ENCODE assay signal across 25 cellular contexts in genomic region chr3:76310059-76310458, GRCh38.
DNase-seq lines count a peak whose midpoint lies in the region; ATAC-seq and TF ChIP-seq lines count a peak whose summit lies in the region.
"Had no signal": no experiment of that assay in that cellular context is flagged by ENCODE, and none has a peak within 500 bp of the region (broad histone marks: within the 10 kb centered on the region; RNA-seq: fewer than 3 reads in every experiment).

No MANE protein-coding gene starts in this region.

- no peaks in the 10 kb centered on the region for H4K20me1 ChIP-seq in PC-3 (ENCODE audit: low read length)
- no peaks in the 10 kb centered on the region for H4K20me1 ChIP-seq in fibroblast of lung (ENCODE audit: control insufficient read depth, extremely low read depth, insufficient read depth, low read length)
- H4K20me1 ChIP-seq in osteoblast (ENCODE audit: insufficient read depth, low read length) = no peaks in the 10 kb centered on the region

- CTCF ChIA-PET in PC-3 (lab: Charles Lee) = no interaction called here

- H3K27me3 ChIP-seq in BE2C (no peaks in the 10 kb centered on the region), PC-3 (ENCODE audit: low read length) (peaks cover 39% of the 10 kb centered on the region), fibroblast of lung (ENCODE audit: control insufficient read depth, insufficient read depth, low read length) (no peaks in the 10 kb centered on the region), osteoblast (ENCODE audit: insufficient read depth, low read length) (no peaks in the 10 kb centered on the region), ovary (no peaks in the 10 kb centered on the region)
- H3K27me3 ChIP-seq: tibial nerve had no signal

- DNase-seq in BE2C (no peak), PC-3 (no peak), fibroblast of lung (ENCODE audit: low read depth in 2 of 2) (peak in 1 of 2 donors; percentile 12), osteoblast (ENCODE audit: insufficient read length, low spot score, missing footprints) (peak; percentile 21), ovary (no peak), SK-N-DZ (ENCODE audit: low spot score) (no peak), cardiac septum (ENCODE audit: low spot score) (no peak)
- DNase-seq: activated CD4-positive, alpha-beta T cell treated with anti-CD3 and anti-CD28 coated beads for 48 hours; aorta; Caco-2; DMS53; erythroblast; heart right ventricle; kidney glomerular epithelial cell; mucosa of descending colon; natural killer cell; NCI-H1048; NCI-H1694; NCI-H446 treated with DMSO at 0.1 percent for 48 hours; occipital lobe; stimulated activated CD4-positive, alpha-beta T cell treated with anti-CD3 and anti-CD28 coated beads, Interleukin-15, amount 100 ng/mL, for 24 hours; stimulated activated CD4-positive, alpha-beta T cell treated with anti-CD3 and anti-CD28 coated beads, Interleukin-4, amount 100 ng/mL, for 4 hours had no signal

- H3K4me3 ChIP-seq in BE2C (ENCODE audit: low read depth, low read length) (peak overlapping the region; percentile 66; the same call in 1 of the 2 replicates), PC-3 (ENCODE audit: low read length) (peak overlapping the region; percentile 39; the same call in 1 of the 2 replicates), fibroblast of lung (replicated peaks in 1 of 4; ENCODE audit: control extremely low read depth in 1 of 4, insufficient read depth in 1 of 4, low read depth in 3 of 4, low read length in 4 of 4) (peak overlapping the region in 2 of 4 experiments; percentile 14 to 63), osteoblast (ENCODE audit: insufficient read depth, low read length) (no peak overlapping the region), ovary (no peak overlapping the region)
- H3K4me3 ChIP-seq: coronary artery, heart right ventricle, mucosa of descending colon, tibial nerve had no signal

- H3K27ac ChIP-seq in PC-3 (ENCODE audit: low read length) = no peak overlapping the region
- H3K27ac ChIP-seq in fibroblast of lung (ENCODE audit: insufficient read depth, low read length) = no peak overlapping the region
- H3K27ac ChIP-seq in osteoblast (ENCODE audit: low read depth, low read length) = no peak overlapping the region
- H3K27ac ChIP-seq in ovary = no peak overlapping the region
- H3K27ac ChIP-seq: coronary artery, heart right ventricle, tibial nerve, VCaP had no signal

- H3K9me3 ChIP-seq in BE2C = no peaks in the 10 kb centered on the region
- no peaks in the 10 kb centered on the region for H3K9me3 ChIP-seq in PC-3 (ENCODE audit: low read length)
- no peaks in the 10 kb centered on the region for H3K9me3 ChIP-seq in fibroblast of lung (ENCODE audit: control insufficient read depth, insufficient read depth, low read depth, low read length)
- peaks cover 2% of the 10 kb centered on the region for H3K9me3 ChIP-seq in osteoblast (ENCODE audit: low read depth, low read length)
- no peaks in the 10 kb centered on the region for H3K9me3 ChIP-seq in ovary
- H3K9me3 ChIP-seq: heart right ventricle, mucosa of descending colon, tibial nerve had no signal

- H3K9me2 ChIP-seq in PC-3 (replicated peaks; ENCODE audit: low read length) = no peaks in the 10 kb centered on the region

- TF ChIP-seq POLR2A in ovary (IDR thresholded peaks at IDR 0.05) = no peak

- ATAC-seq in PC-3 = no peak
- ATAC-seq: heart right ventricle, mucosa of descending colon, natural killer cell had no signal

- no peak for TF ChIP-seq EP300 in ovary (IDR thresholded peaks at IDR 0.05)

- no peaks in the 10 kb centered on the region for H3F3A ChIP-seq in PC-3 (ENCODE audit: low read length, unreplicated experiment)

- H3K36me3 ChIP-seq in BE2C (no peaks in the 10 kb centered on the region), PC-3 (ENCODE audit: low read depth, low read length) (no peaks in the 10 kb centered on the region), fibroblast of lung (ENCODE audit: control insufficient read depth, insufficient read depth, low read length) (no peaks in the 10 kb centered on the region), osteoblast (ENCODE audit: insufficient read depth, low read length) (no peaks in the 10 kb centered on the region), ovary (no peaks in the 10 kb centered on the region)
- H3K36me3 ChIP-seq: heart right ventricle, tibial nerve had no signal

- intact Hi-C loops in PC-3 (cut with micrococcal nuclease) (no loop called here), ovary (cut with DNase I) (no loop called here), cardiac septum (cut with DNase I) (no loop called here)

- POLR2A ChIA-PET in PC-3 (lab: Charles Lee; ENCODE audit: unreplicated experiment) = no interaction called here

- TF ChIP-seq CTCF in BE2C (IDR thresholded peaks at IDR 0.05; ENCODE audit: low read depth, low read length) = no peak
- TF ChIP-seq CTCF in PC-3 (conservative IDR thresholded peaks at IDR 0.05; ENCODE audit: low read depth, low read length) = no peak
- no peak for TF ChIP-seq CTCF in fibroblast of lung (conservative IDR thresholded peaks at IDR 0.05 in 1 of 2, IDR thresholded peaks at IDR 0.05 in 1 of 2; ENCODE audit: low read depth in 1 of 2, low read length in 2 of 2)
- no peak for TF ChIP-seq CTCF in osteoblast (IDR thresholded peaks at IDR 0.05; ENCODE audit: extremely low read depth, low read depth, low read length)
- TF ChIP-seq CTCF in ovary (IDR thresholded peaks at IDR 0.05) = no peak

- H3K4me1 ChIP-seq in BE2C (peaks cover 6% of the 10 kb centered on the region), PC-3 (ENCODE audit: insufficient read depth, low read length) (no peaks in the 10 kb centered on the region; the same call in 1 of the 2 replicates), fibroblast of lung (ENCODE audit: control insufficient read depth, extremely low read depth, insufficient read depth, low read length) (no peaks in the 10 kb centered on the region), osteoblast (ENCODE audit: insufficient read depth, low read length) (no peaks in the 10 kb centered on the region), ovary (ENCODE audit: insufficient read depth) (no peaks in the 10 kb centered on the region)
- H3K4me1 ChIP-seq: Caco-2, heart right ventricle, tibial nerve had no signal

- peak overlapping the region; percentile 56; the same call in 1 of the 2 replicates for H2AFZ ChIP-seq in PC-3 (ENCODE audit: low read length)
- no peak overlapping the region for H2AFZ ChIP-seq in fibroblast of lung (ENCODE audit: low read length)
- H2AFZ ChIP-seq in osteoblast (ENCODE audit: low read length) = no peak overlapping the region

- peak overlapping the region; percentile 49; the same call in 1 of the 2 replicates for H3K4me2 ChIP-seq in PC-3 (ENCODE audit: low read length)
- peak overlapping the region; percentile 51 for H3K4me2 ChIP-seq in fibroblast of lung (ENCODE audit: extremely low read depth, insufficient read depth, low read length)
- H3K4me2 ChIP-seq in osteoblast (ENCODE audit: insufficient read depth, low read length) = no peak overlapping the region

- no TSS peak for BruUV-seq in PC-3 (replicated peaks; lab: Mats Ljungman, UMichigan)

- H3K9ac ChIP-seq in PC-3 (ENCODE audit: low read length) (no peak overlapping the region), fibroblast of lung (ENCODE audit: insufficient read depth, low read length) (no peak overlapping the region)

- WGBS in ovary, 3 donors = 71 to 88% (median 78%) methylated on average over 7 of the region's 7 CpGs

- no peaks in the 10 kb centered on the region for H3K79me2 ChIP-seq in PC-3 (ENCODE audit: low read length)
- H3K79me2 ChIP-seq in fibroblast of lung (ENCODE audit: control insufficient read depth, insufficient read depth, low read length) = no peaks in the 10 kb centered on the region
- no peaks in the 10 kb centered on the region for H3K79me2 ChIP-seq in osteoblast (ENCODE audit: insufficient read depth, low read length)

Comparison
In these comparisons a context has a peak if more than half of its experiments do, and no peak if none do; other contexts are left out.
1. H3K4me3 ChIP-seq: peak in BE2C (single experiment) and PC-3 (single experiment); none in osteoblast (single experiment) and ovary (single experiment).